7 cellular contexts compared by ENCODE assay signal in the genomic region with DNA sequence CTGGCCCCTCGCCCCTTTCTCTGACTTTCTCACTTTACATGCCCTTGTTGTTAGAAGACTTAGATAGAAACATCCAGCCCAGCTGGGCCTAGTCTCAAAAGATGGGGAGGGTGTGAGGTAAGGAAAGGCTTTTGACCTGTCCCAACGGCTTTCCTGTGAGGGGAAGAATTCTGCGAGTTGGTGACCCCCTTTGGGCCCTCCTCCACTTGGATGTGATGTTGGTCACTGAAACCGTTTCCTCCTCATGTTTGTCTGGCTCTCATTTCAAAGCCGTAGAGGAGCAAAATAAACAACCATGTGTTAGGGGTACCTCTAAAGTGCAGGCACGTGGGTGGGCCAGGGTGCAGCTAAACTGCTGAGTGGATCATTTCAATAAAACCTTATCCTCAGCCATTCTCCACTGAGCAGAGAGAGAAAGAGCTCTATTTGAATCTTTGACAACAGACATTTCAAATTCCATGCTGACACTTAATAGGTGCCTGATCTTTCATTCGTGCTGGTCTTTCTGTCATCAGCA.
DNase-seq lines count a peak whose midpoint lies in the region; ATAC-seq lines count a peak whose summit lies in the region.

No MANE protein-coding gene starts in this region.

- H3K4me3 Mint-ChIP-seq in activated naive CD4-positive, alpha-beta T cell treated with anti-CD3 and anti-CD28 coated beads for 36 hours, result peak overlapping the region; percentile 90
- peak overlapping the region; percentile 95 to 98 (median 97) for H3K4me3 Mint-ChIP-seq in immature natural killer cell
- peak overlapping the region; percentile 96 for H3K4me3 Mint-ChIP-seq in stimulated activated memory B cell treated with anti-CD40 and anti-IgM and Interleukin-4, amounts not matched to agents 10 μg/mL and 1 μg/mL and 100 μg/mL, for 72 hours

- CTCF ChIA-PET in activated naive CD4-positive, alpha-beta T cell treated with anti-CD3 and anti-CD28 coated beads for 36 hours (lab: Charles Lee), result interaction anchor here (1.0 to 1.9 kb wide), 2 partner anchors 66 to 81 kb away, joined by 5 to 7 read pairs; no protein-coding TSS in a partner anchor

- H3K9me3 Mint-ChIP-seq in activated naive CD4-positive, alpha-beta T cell treated with anti-CD3 and anti-CD28 coated beads for 36 hours, result no peaks in the 10 kb centered on the region
- no peaks in the 10 kb centered on the region for H3K9me3 Mint-ChIP-seq in immature natural killer cell
- no peaks in the 10 kb centered on the region for H3K9me3 Mint-ChIP-seq in stimulated activated memory B cell treated with anti-CD40 and anti-IgM and Interleukin-4, amounts not matched to agents 10 μg/mL and 1 μg/mL and 100 μg/mL, for 72 hours

- H3K27ac Mint-ChIP-seq in activated naive CD4-positive, alpha-beta T cell treated with anti-CD3 and anti-CD28 coated beads for 36 hours, result peak overlapping the region; percentile 98
- peak overlapping the region; percentile 96 to 100 (median 96) for H3K27ac Mint-ChIP-seq in immature natural killer cell
- peak overlapping the region; percentile 98 for H3K27ac Mint-ChIP-seq in stimulated activated memory B cell treated with anti-CD40 and anti-IgM and Interleukin-4, amounts not matched to agents 10 μg/mL and 1 μg/mL and 100 μg/mL, for 72 hours

- no peak for ATAC-seq in stimulated activated memory B cell treated with anti-CD40 and anti-IgM and Interleukin-4, amounts not matched to agents 10 μg/mL and 1 μg/mL and 100 μg/mL, for 72 hours

- DNase-seq in Jurkat, Clone E6-1 (ENCODE audit: low read depth, low spot score), result no peak
- DNase-seq in activated naive CD4-positive, alpha-beta T cell treated with anti-CD3 and anti-CD28 coated beads for 36 hours, result peak; percentile 19
- DNase-seq in immature natural killer cell (peak in 1 of 3 donors; percentile 19), HuH-7 (ENCODE audit: low spot score) (no peak), AG20443 (ENCODE audit: low spot score) (no peak), posterior vena cava (ENCODE audit: low spot score) (no peak)

- intact Hi-C loops in activated naive CD4-positive, alpha-beta T cell treated with anti-CD3 and anti-CD28 coated beads for 36 hours (cut with micrococcal nuclease), result loop anchor here (2.0 to 10.0 kb wide), 5 partner anchors 84 to 834 kb away; a partner anchor contains a TSS
- intact Hi-C loops in posterior vena cava (cut with DNase I), result loop anchor here in 1 of 2 donors (10.0 kb wide), 1 partner anchor 84 kb away; a partner anchor contains a TSS

- H3K36me3 Mint-ChIP-seq in activated naive CD4-positive, alpha-beta T cell treated with anti-CD3 and anti-CD28 coated beads for 36 hours (ENCODE audit: low read depth), result peaks cover 3% of the 10 kb centered on the region
- H3K36me3 Mint-ChIP-seq in immature natural killer cell, result no peaks in the 10 kb centered on the region
- H3K36me3 Mint-ChIP-seq in stimulated activated memory B cell treated with anti-CD40 and anti-IgM and Interleukin-4, amounts not matched to agents 10 μg/mL and 1 μg/mL and 100 μg/mL, for 72 hours, result no peaks in the 10 kb centered on the region

- peaks cover 61% of the 10 kb centered on the region for H3K4me1 Mint-ChIP-seq in activated naive CD4-positive, alpha-beta T cell treated with anti-CD3 and anti-CD28 coated beads for 36 hours (ENCODE audit: low read depth)
- H3K4me1 Mint-ChIP-seq in immature natural killer cell, result peaks cover 49 to 63% of the 10 kb centered on the region in 2 donors
- H3K4me1 Mint-ChIP-seq in stimulated activated memory B cell treated with anti-CD40 and anti-IgM and Interleukin-4, amounts not matched to agents 10 μg/mL and 1 μg/mL and 100 μg/mL, for 72 hours, result peaks cover 58% of the 10 kb centered on the region

- peak overlapping the region; percentile 75 for H3K4me3 ChIP-seq in Jurkat, Clone E6-1 (ENCODE audit: low read length)

- no peaks in the 10 kb centered on the region for H3K27me3 Mint-ChIP-seq in activated naive CD4-positive, alpha-beta T cell treated with anti-CD3 and anti-CD28 coated beads for 36 hours (ENCODE audit: low read depth)
- peaks cover 8 to 14% (median 9%) of the 10 kb centered on the region in 3 donors for H3K27me3 Mint-ChIP-seq in immature natural killer cell (ENCODE audit: low read depth in 3 of 3)
- H3K27me3 Mint-ChIP-seq in stimulated activated memory B cell treated with anti-CD40 and anti-IgM and Interleukin-4, amounts not matched to agents 10 μg/mL and 1 μg/mL and 100 μg/mL, for 72 hours, result no peaks in the 10 kb centered on the region
